ENCODE assay signal across 1 cellular context in the genomic region with DNA sequence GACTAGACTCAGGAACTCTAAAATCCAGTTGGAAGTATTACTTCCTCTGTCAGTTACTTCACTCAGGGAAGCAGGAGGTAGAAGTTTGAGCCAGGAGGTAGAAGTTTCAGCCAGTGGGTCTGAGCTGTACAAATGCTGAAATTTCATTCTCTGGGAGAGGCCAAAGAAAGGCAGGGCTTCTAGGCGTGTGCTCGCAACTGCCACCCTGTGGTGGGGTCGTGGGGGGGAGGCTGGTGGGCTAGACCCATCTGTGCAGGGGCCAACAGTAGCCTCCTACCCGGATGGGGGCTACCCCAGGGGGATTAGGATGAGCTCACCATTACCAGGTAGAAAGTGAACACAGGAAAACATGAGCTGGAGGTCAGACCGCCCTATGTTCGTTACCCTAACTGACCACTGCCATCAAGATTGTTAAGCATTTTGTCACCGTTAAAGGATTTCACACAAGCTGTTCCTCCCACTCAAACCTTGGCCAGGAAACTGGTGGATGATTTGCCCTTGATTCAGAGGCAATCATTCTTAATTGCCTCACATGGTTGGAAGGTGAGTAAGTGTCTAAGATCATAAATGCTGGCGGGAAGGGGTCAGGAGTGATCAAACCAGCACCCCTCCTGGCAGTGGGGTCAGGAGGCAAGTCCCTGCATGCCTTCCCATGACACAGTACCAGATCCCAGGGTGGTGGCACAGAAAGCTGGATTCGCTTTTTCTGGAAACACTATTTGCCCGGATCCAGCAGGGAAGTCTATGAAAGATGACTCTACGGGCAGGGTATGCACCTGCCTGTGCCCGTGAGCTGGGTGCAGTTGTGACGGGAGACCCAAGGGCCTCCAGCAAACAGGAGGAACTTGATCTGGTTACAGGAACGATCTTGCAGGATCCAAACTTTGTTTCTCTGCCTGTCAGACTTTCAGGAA.
TF ChIP-seq lines count a peak whose summit lies in the region.

No MANE protein-coding gene starts in this region.

TF ChIP-seq in HEK293, 187 proteins besides CTCF, POLR2A, EP300 and RAD21 (continued from another document and continues in another):
- peak; percentile 96 for TF ChIP-seq KLF17 (tag by site-specific recombination; IDR thresholded peaks at IDR 0.05)
- TF ChIP-seq SCRT1 (tag by site-specific recombination; IDR thresholded peaks at IDR 0.05; ENCODE audit: borderline replicate concordance) = no peak
- TF ChIP-seq, protein P1, sequence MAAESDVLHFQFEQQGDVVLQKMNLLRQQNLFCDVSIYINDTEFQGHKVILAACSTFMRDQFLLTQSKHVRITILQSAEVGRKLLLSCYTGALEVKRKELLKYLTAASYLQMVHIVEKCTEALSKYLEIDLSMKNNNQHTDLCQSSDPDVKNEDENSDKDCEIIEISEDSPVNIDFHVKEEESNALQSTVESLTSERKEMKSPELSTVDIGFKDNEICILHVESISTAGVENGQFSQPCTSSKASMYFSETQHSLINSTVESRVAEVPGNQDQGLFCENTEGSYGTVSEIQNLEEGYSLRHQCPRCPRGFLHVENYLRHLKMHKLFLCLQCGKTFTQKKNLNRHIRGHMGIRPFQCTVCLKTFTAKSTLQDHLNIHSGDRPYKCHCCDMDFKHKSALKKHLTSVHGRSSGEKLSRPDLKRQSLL (tag by site-specific recombination; IDR thresholded peaks at IDR 0.05) = no peak
- no peak for TF ChIP-seq MEIS1 (CRISPR knock-in tag; IDR thresholded peaks at IDR 0.05; ENCODE audit: borderline replicate concordance)
- no peak for TF ChIP-seq OVOL3 (tag by site-specific recombination; IDR thresholded peaks at IDR 0.05)
- TF ChIP-seq ZNF610 (tag by site-specific recombination; IDR thresholded peaks at IDR 0.05; ENCODE audit: borderline replicate concordance) = no peak
- TF ChIP-seq PRDM2 (tag by site-specific recombination; IDR thresholded peaks at IDR 0.05; ENCODE audit: borderline replicate concordance) = no peak
- TF ChIP-seq, protein P2, sequence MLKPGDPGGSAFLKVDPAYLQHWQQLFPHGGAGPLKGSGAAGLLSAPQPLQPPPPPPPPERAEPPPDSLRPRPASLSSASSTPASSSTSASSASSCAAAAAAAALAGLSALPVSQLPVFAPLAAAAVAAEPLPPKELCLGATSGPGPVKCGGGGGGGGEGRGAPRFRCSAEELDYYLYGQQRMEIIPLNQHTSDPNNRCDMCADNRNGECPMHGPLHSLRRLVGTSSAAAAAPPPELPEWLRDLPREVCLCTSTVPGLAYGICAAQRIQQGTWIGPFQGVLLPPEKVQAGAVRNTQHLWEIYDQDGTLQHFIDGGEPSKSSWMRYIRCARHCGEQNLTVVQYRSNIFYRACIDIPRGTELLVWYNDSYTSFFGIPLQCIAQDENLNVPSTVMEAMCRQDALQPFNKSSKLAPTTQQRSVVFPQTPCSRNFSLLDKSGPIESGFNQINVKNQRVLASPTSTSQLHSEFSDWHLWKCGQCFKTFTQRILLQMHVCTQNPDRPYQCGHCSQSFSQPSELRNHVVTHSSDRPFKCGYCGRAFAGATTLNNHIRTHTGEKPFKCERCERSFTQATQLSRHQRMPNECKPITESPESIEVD (tag by site-specific recombination; IDR thresholded peaks at IDR 0.05) = no peak
- TF ChIP-seq, protein P3, sequence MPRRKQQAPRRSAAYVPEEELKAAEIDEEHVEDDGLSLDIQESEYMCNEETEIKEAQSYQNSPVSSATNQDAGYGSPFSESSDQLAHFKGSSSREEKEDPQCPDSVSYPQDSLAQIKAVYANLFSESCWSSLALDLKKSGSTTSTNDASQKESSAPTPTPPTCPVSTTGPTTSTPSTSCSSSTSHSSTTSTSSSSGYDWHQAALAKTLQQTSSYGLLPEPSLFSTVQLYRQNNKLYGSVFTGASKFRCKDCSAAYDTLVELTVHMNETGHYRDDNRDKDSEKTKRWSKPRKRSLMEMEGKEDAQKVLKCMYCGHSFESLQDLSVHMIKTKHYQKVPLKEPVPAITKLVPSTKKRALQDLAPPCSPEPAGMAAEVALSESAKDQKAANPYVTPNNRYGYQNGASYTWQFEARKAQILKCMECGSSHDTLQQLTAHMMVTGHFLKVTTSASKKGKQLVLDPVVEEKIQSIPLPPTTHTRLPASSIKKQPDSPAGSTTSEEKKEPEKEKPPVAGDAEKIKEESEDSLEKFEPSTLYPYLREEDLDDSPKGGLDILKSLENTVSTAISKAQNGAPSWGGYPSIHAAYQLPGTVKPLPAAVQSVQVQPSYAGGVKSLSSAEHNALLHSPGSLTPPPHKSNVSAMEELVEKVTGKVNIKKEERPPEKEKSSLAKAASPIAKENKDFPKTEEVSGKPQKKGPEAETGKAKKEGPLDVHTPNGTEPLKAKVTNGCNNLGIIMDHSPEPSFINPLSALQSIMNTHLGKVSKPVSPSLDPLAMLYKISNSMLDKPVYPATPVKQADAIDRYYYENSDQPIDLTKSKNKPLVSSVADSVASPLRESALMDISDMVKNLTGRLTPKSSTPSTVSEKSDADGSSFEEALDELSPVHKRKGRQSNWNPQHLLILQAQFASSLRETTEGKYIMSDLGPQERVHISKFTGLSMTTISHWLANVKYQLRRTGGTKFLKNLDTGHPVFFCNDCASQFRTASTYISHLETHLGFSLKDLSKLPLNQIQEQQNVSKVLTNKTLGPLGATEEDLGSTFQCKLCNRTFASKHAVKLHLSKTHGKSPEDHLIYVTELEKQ (tag by site-specific recombination; IDR thresholded peaks at IDR 0.05; ENCODE audit: borderline replicate concordance) = peak; percentile 80
- TF ChIP-seq ZBTB48 (tag by site-specific recombination; IDR thresholded peaks at IDR 0.05) = no peak
- TF ChIP-seq GLI2 (tag by site-specific recombination; IDR thresholded peaks at IDR 0.05; ENCODE audit: borderline replicate concordance, low read depth) = no peak
- TF ChIP-seq ZFP37 (tag by site-specific recombination; IDR thresholded peaks at IDR 0.05) = no peak
- no peak for TF ChIP-seq ZNF529 (tag by site-specific recombination; IDR thresholded peaks at IDR 0.05; ENCODE audit: insufficient replicate concordance)
- no peak for TF ChIP-seq ZNF18 (tag by site-specific recombination; IDR thresholded peaks at IDR 0.05)
- no peak for TF ChIP-seq ZNF175 (tag by site-specific recombination; IDR thresholded peaks at IDR 0.05)
- no peak for TF ChIP-seq ZNF670 (tag by site-specific recombination; IDR thresholded peaks at IDR 0.05; ENCODE audit: low read depth)
- no peak for TF ChIP-seq SALL2 (tag by site-specific recombination; IDR thresholded peaks at IDR 0.05; ENCODE audit: borderline replicate concordance)
- TF ChIP-seq SCRT2 (tag by site-specific recombination; IDR thresholded peaks at IDR 0.05) = no peak
- TF ChIP-seq, protein P4, sequence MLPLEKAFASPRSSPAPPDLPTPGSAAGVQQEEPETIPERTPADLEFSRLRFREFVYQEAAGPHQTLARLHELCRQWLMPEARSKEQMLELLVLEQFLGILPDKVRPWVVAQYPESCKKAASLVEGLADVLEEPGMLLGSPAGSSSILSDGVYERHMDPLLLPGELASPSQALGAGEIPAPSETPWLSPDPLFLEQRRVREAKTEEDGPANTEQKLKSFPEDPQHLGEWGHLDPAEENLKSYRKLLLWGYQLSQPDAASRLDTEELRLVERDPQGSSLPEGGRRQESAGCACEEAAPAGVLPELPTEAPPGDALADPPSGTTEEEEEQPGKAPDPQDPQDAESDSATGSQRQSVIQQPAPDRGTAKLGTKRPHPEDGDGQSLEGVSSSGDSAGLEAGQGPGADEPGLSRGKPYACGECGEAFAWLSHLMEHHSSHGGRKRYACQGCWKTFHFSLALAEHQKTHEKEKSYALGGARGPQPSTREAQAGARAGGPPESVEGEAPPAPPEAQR (tag by site-specific recombination; IDR thresholded peaks at IDR 0.05) = no peak
- TF ChIP-seq ZNF558 (tag by site-specific recombination; IDR thresholded peaks at IDR 0.05) = no peak; the same call in 1 of the 2 replicates
- no peak for TF ChIP-seq ZNF423 (tag by site-specific recombination; IDR thresholded peaks at IDR 0.05)
- TF ChIP-seq REST (tag by site-specific recombination; IDR thresholded peaks at IDR 0.05) = no peak
- TF ChIP-seq, protein P5, sequence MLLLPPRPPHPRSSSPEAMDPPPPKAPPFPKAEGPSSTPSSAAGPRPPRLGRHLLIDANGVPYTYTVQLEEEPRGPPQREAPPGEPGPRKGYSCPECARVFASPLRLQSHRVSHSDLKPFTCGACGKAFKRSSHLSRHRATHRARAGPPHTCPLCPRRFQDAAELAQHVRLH (tag by site-specific recombination; IDR thresholded peaks at IDR 0.05) = no peak
- TF ChIP-seq, protein P6, sequence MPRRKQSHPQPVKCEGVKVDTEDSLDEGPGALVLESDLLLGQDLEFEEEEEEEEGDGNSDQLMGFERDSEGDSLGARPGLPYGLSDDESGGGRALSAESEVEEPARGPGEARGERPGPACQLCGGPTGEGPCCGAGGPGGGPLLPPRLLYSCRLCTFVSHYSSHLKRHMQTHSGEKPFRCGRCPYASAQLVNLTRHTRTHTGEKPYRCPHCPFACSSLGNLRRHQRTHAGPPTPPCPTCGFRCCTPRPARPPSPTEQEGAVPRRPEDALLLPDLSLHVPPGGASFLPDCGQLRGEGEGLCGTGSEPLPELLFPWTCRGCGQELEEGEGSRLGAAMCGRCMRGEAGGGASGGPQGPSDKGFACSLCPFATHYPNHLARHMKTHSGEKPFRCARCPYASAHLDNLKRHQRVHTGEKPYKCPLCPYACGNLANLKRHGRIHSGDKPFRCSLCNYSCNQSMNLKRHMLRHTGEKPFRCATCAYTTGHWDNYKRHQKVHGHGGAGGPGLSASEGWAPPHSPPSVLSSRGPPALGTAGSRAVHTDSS (tag by site-specific recombination; IDR thresholded peaks at IDR 0.05) = no peak
- TF ChIP-seq ZNF138 (tag by site-specific recombination; IDR thresholded peaks at IDR 0.05; ENCODE audit: borderline replicate concordance) = no peak
